Comparison of ENCODE assay signal across 1 cellular context in the genomic region with DNA sequence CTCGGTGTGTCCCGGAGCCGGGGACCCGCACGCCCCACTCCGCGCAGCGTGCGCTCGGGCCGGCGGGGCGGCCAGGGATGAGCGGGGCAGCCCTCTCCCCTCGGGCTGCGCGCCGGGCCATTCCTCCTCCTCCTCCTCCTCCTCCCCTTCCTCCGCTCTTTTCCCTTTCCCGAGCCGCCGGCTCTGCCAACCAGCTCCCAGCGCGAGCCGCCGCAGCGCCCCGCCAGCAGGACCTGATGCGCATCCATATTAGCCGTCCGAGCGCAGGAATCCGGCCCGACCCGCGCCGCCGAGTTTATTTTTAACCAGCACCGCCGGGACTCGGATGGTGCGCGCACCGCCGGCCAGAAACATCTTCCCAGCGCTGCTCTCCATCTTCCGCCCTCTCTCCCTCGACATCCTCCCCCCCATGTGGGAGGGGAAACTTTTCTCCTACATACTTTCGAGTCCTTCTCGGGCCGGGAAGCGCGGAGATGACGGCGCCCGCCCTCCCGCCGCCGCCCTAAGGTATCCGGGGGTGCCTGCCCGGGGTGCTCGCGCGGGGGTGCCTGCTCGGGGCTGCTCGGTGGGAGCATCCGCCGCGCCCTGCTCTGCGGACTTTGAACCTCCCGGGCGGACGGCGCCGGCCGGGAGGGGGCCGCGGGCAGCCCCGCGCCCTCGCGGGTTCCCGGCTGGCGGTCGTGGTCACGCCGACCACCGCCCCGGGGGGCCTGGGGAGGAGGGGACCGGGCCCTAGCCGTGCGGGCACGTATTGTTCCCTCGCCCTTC.
TF ChIP-seq lines count a peak whose summit lies in the region.

No MANE protein-coding gene starts in this region.

TF ChIP-seq in HepG2, 621 proteins besides CTCF, POLR2A, EP300 and RAD21 (continued from another document and continues in another):
- TF ChIP-seq, protein P1, sequence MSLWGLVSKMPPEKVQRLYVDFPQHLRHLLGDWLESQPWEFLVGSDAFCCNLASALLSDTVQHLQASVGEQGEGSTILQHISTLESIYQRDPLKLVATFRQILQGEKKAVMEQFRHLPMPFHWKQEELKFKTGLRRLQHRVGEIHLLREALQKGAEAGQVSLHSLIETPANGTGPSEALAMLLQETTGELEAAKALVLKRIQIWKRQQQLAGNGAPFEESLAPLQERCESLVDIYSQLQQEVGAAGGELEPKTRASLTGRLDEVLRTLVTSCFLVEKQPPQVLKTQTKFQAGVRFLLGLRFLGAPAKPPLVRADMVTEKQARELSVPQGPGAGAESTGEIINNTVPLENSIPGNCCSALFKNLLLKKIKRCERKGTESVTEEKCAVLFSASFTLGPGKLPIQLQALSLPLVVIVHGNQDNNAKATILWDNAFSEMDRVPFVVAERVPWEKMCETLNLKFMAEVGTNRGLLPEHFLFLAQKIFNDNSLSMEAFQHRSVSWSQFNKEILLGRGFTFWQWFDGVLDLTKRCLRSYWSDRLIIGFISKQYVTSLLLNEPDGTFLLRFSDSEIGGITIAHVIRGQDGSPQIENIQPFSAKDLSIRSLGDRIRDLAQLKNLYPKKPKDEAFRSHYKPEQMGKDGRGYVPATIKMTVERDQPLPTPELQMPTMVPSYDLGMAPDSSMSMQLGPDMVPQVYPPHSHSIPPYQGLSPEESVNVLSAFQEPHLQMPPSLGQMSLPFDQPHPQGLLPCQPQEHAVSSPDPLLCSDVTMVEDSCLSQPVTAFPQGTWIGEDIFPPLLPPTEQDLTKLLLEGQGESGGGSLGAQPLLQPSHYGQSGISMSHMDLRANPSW (CRISPR knock-in tag; IDR thresholded peaks at IDR 0.05; ENCODE audit: borderline replicate concordance): no peak
- TF ChIP-seq ZNF83 (CRISPR knock-in tag; IDR thresholded peaks at IDR 0.05; ENCODE audit: borderline replicate concordance) (no peak), GATAD2A (CRISPR knock-in tag; IDR thresholded peaks at IDR 0.05) (no peak), GTF3A (CRISPR knock-in tag; conservative IDR thresholded peaks at IDR 0.05) (no peak), ZNF367 (CRISPR knock-in tag; IDR thresholded peaks at IDR 0.05; ENCODE audit: borderline replicate concordance) (no peak), ZNF292 (CRISPR knock-in tag; IDR thresholded peaks at IDR 0.05; ENCODE audit: borderline replicate concordance, low read depth) (no peak), ZNF616 (CRISPR knock-in tag; IDR thresholded peaks at IDR 0.05; ENCODE audit: low read depth) (no peak; the same call in 1 of the 2 replicates), ZKSCAN1 (IDR thresholded peaks at IDR 0.05; ENCODE audit: low read length) (no peak), SAFB2 (CRISPR knock-in tag; IDR thresholded peaks at IDR 0.05; ENCODE audit: borderline replicate concordance, low read depth) (no peak), ZNF350 (CRISPR knock-in tag; IDR thresholded peaks at IDR 0.05; ENCODE audit: borderline replicate concordance, low read depth) (no peak), TSC22D2 (CRISPR knock-in tag; IDR thresholded peaks at IDR 0.05; ENCODE audit: borderline replicate concordance) (no peak; the same call in 1 of the 2 replicates), MED1 (CRISPR knock-in tag; IDR thresholded peaks at IDR 0.05) (peak; percentile 25; the same call in 1 of the 2 replicates), BCL6 (CRISPR knock-in tag; IDR thresholded peaks at IDR 0.05) (peak; percentile 46; the same call in 1 of the 2 replicates), DPF2 (CRISPR knock-in tag; IDR thresholded peaks at IDR 0.05; ENCODE audit: borderline replicate concordance, low read depth) (no peak), SYNCRIP (IDR thresholded peaks at IDR 0.05; ENCODE audit: insufficient read depth, low read depth, low read length) (no peak), ZNF781 (CRISPR knock-in tag; IDR thresholded peaks at IDR 0.05; ENCODE audit: borderline replicate concordance, not compliant biosample characterization) (no peak), ZNF562 (CRISPR knock-in tag; IDR thresholded peaks at IDR 0.05; ENCODE audit: borderline replicate concordance) (no peak), MIXL1 (CRISPR knock-in tag; IDR thresholded peaks at IDR 0.05) (no peak), ZNF33B (CRISPR knock-in tag; IDR thresholded peaks at IDR 0.05) (peak; percentile 18; the same call in 1 of the 2 replicates), YEATS4 (CRISPR knock-in tag; IDR thresholded peaks at IDR 0.05; ENCODE audit: borderline replicate concordance) (no peak; the same call in none of the 2 replicates), SMC3 (IDR thresholded peaks at IDR 0.05; ENCODE audit: low read length) (no peak), RELA (CRISPR knock-in tag; IDR thresholded peaks at IDR 0.05) (no peak), MXD4 (CRISPR knock-in tag; IDR thresholded peaks at IDR 0.05) (no peak), KAT2B (IDR thresholded peaks at IDR 0.05; ENCODE audit: borderline replicate concordance, low read depth, low read length) (no peak), ZBTB20 (CRISPR knock-in tag; IDR thresholded peaks at IDR 0.05; ENCODE audit: borderline replicate concordance, low read depth) (0 out of 2 replicates have a peak, but pooled peaks have one; percentile 25), ZSCAN29 (CRISPR knock-in tag; conservative IDR thresholded peaks at IDR 0.05) (0 out of 2 replicates have a peak, but pooled peaks have one; percentile 29), ZNF552 (CRISPR knock-in tag; IDR thresholded peaks at IDR 0.05; ENCODE audit: borderline replicate concordance) (no peak), FOXM1 (CRISPR knock-in tag; IDR thresholded peaks at IDR 0.05) (no peak), ZNF205 (CRISPR knock-in tag; IDR thresholded peaks at IDR 0.05) (no peak), SOX13 (IDR thresholded peaks at IDR 0.05) (no peak), SOX13 (CRISPR knock-in tag; conservative IDR thresholded peaks at IDR 0.05 in 1 of 2, IDR thresholded peaks at IDR 0.05 in 1 of 2) (peak in 1 of 2 experiments; percentile 7; a peak in 1 of 4 replicates), TMF1 (CRISPR knock-in tag; IDR thresholded peaks at IDR 0.05; ENCODE audit: low read depth) (no peak), MYC (CRISPR knock-in tag; IDR thresholded peaks at IDR 0.05; ENCODE audit: borderline replicate concordance) (peak; percentile 38; the same call in 1 of the 2 replicates)
- TF ChIP-seq, protein P2, sequence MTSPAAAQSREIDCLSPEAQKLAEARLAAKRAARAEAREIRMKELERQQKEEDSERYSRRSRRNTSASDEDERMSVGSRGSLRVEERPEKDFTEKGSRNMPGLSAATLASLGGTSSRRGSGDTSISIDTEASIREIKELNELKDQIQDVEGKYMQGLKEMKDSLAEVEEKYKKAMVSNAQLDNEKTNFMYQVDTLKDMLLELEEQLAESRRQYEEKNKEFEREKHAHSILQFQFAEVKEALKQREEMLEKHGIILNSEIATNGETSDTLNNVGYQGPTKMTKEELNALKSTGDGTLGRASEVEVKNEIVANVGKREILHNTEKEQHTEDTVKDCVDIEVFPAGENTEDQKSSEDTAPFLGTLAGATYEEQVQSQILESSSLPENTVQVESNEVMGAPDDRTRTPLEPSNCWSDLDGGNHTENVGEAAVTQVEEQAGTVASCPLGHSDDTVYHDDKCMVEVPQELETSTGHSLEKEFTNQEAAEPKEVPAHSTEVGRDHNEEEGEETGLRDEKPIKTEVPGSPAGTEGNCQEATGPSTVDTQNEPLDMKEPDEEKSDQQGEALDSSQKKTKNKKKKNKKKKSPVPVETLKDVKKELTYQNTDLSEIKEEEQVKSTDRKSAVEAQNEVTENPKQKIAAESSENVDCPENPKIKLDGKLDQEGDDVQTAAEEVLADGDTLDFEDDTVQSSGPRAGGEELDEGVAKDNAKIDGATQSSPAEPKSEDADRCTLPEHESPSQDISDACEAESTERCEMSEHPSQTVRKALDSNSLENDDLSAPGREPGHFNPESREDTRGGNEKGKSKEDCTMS (CRISPR knock-in tag; conservative IDR thresholded peaks at IDR 0.05): no peak
- TF ChIP-seq, protein P3, sequence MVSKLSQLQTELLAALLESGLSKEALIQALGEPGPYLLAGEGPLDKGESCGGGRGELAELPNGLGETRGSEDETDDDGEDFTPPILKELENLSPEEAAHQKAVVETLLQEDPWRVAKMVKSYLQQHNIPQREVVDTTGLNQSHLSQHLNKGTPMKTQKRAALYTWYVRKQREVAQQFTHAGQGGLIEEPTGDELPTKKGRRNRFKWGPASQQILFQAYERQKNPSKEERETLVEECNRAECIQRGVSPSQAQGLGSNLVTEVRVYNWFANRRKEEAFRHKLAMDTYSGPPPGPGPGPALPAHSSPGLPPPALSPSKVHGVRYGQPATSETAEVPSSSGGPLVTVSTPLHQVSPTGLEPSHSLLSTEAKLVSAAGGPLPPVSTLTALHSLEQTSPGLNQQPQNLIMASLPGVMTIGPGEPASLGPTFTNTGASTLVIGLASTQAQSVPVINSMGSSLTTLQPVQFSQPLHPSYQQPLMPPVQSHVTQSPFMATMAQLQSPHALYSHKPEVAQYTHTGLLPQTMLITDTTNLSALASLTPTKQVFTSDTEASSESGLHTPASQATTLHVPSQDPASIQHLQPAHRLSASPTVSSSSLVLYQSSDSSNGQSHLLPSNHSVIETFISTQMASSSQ (IDR thresholded peaks at IDR 0.05; ENCODE audit: low read depth): no peak
- TF ChIP-seq, protein P3 (CRISPR knock-in tag; IDR thresholded peaks at IDR 0.05; ENCODE audit: borderline replicate concordance): peak; percentile 29; the same call in 1 of the 2 replicates
- TF ChIP-seq, protein P4, sequence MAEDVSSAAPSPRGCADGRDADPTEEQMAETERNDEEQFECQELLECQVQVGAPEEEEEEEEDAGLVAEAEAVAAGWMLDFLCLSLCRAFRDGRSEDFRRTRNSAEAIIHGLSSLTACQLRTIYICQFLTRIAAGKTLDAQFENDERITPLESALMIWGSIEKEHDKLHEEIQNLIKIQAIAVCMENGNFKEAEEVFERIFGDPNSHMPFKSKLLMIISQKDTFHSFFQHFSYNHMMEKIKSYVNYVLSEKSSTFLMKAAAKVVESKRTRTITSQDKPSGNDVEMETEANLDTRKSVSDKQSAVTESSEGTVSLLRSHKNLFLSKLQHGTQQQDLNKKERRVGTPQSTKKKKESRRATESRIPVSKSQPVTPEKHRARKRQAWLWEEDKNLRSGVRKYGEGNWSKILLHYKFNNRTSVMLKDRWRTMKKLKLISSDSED (CRISPR knock-in tag; IDR thresholded peaks at IDR 0.05): no peak
- TF ChIP-seq, protein P5, sequence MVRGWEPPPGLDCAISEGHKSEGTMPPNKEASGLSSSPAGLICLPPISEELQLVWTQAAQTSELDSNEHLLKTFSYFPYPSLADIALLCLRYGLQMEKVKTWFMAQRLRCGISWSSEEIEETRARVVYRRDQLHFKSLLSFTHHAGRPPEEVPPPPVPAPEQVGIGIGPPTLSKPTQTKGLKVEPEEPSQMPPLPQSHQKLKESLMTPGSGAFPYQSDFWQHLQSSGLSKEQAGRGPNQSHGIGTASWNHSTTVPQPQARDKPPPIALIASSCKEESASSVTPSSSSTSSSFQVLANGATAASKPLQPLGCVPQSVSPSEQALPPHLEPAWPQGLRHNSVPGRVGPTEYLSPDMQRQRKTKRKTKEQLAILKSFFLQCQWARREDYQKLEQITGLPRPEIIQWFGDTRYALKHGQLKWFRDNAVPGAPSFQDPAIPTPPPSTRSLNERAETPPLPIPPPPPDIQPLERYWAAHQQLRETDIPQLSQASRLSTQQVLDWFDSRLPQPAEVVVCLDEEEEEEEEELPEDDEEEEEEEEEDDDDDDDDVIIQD (CRISPR knock-in tag; IDR thresholded peaks at IDR 0.05; ENCODE audit: low read depth): no peak
- TF ChIP-seq, protein P6, sequence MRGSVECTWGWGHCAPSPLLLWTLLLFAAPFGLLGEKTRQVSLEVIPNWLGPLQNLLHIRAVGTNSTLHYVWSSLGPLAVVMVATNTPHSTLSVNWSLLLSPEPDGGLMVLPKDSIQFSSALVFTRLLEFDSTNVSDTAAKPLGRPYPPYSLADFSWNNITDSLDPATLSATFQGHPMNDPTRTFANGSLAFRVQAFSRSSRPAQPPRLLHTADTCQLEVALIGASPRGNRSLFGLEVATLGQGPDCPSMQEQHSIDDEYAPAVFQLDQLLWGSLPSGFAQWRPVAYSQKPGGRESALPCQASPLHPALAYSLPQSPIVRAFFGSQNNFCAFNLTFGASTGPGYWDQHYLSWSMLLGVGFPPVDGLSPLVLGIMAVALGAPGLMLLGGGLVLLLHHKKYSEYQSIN (CRISPR knock-in tag; IDR thresholded peaks at IDR 0.05; ENCODE audit: borderline replicate concordance): no peak
- TF ChIP-seq, protein P7, sequence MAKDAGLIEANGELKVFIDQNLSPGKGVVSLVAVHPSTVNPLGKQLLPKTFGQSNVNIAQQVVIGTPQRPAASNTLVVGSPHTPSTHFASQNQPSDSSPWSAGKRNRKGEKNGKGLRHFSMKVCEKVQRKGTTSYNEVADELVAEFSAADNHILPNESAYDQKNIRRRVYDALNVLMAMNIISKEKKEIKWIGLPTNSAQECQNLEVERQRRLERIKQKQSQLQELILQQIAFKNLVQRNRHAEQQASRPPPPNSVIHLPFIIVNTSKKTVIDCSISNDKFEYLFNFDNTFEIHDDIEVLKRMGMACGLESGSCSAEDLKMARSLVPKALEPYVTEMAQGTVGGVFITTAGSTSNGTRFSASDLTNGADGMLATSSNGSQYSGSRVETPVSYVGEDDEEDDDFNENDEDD (CRISPR knock-in tag; IDR thresholded peaks at IDR 0.05; ENCODE audit: borderline replicate concordance): peak; percentile 13; the same call in 1 of the 2 replicates
- TF ChIP-seq, protein P8, sequence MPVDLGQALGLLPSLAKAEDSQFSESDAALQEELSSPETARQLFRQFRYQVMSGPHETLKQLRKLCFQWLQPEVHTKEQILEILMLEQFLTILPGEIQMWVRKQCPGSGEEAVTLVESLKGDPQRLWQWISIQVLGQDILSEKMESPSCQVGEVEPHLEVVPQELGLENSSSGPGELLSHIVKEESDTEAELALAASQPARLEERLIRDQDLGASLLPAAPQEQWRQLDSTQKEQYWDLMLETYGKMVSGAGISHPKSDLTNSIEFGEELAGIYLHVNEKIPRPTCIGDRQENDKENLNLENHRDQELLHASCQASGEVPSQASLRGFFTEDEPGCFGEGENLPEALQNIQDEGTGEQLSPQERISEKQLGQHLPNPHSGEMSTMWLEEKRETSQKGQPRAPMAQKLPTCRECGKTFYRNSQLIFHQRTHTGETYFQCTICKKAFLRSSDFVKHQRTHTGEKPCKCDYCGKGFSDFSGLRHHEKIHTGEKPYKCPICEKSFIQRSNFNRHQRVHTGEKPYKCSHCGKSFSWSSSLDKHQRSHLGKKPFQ (CRISPR knock-in tag; IDR thresholded peaks at IDR 0.05; ENCODE audit: insufficient replicate concordance): peak; percentile 79
